12 cellular contexts compared by ENCODE assay signal in genomic region chr12:65532744-65533143, GRCh38.
DNase-seq lines count a peak whose midpoint lies in the region; ATAC-seq and TF ChIP-seq lines count a peak whose summit lies in the region.
"Had no signal": no experiment of that assay in that cellular context is flagged by ENCODE, and none has a peak within 500 bp of the region (broad histone marks: within the 10 kb centered on the region; RNA-seq: fewer than 3 reads in every experiment).

No MANE protein-coding gene starts in this region.

- H2BK120ac ChIP-seq in IMR-90 (ENCODE audit: low read depth, low read length) = peak overlapping the region; percentile 100

- POLR2A ChIA-PET in IMR-90 (lab: Charles Lee; ENCODE audit: unreplicated experiment) = interaction anchor here (2.1 kb wide), 1 partner anchor 32 kb away, joined by 5 read pairs; no protein-coding TSS in a partner anchor
- POLR2A ChIA-PET in naive thymus-derived CD8-positive, alpha-beta T cell (lab: Charles Lee) = no interaction called here

- peak overlapping the region; percentile 99 for H3K4ac ChIP-seq in IMR-90 (ENCODE audit: low read depth, low read length)

- TF ChIP-seq RAD21 in IMR-90 (IDR thresholded peaks at IDR 0.05; ENCODE audit: low read length) = no peak

- TF ChIP-seq POLR2A in IMR-90 (IDR thresholded peaks at IDR 0.05; ENCODE audit: low read depth, low read length) (no peak), thyroid gland (IDR thresholded peaks at IDR 0.05) (no peak)

- peak; percentile 69 for DNase-seq in Caki2 (ENCODE audit: low read depth)
- peak; percentile 85 for DNase-seq in IMR-90
- peak; percentile 94 for DNase-seq in astrocyte of the hippocampus (ENCODE audit: low read depth, low spot score)
- DNase-seq in activated CD4-positive, alpha-beta T cell treated with anti-CD3 and anti-CD28 coated beads, Interleukin-2, amount 50 U/mL, for 4 hours = no peak
- no peak for DNase-seq in naive thymus-derived CD8-positive, alpha-beta T cell
- no peak for DNase-seq in thyroid gland
- DNase-seq: DMS79 treated with DMSO at 0.1 percent for 48 hours, NCI-H748 treated with DMSO at 0.1 percent for 48 hours, right cardiac atrium had no signal

- peak overlapping the region; percentile 74 for H2AFZ ChIP-seq in IMR-90 (replicated peaks; ENCODE audit: low read length, poor library complexity)

- no CpG with 5 or more reads among the region's 5 CpGs for WGBS in IMR-90 (ENCODE audit: extremely low coverage in 2 of 2, insufficient read length in 1 of 2), 2 experiments
- 86 to 87% methylated on average over 5 of the region's 5 CpGs for WGBS in thyroid gland, 2 donors

- H3K36me3 ChIP-seq in IMR-90 (ENCODE audit: control insufficient read depth, insufficient read depth, low read length) = no peaks in the 10 kb centered on the region
- H3K36me3 ChIP-seq in thyroid gland = no peaks in the 10 kb centered on the region

- TF ChIP-seq CTCF in IMR-90 (conservative IDR thresholded peaks at IDR 0.05; ENCODE audit: low read depth, low read length) (no peak), nephron (IDR thresholded peaks at IDR 0.05; ENCODE audit: unreplicated experiment in 3 of 3) (no peak), thyroid gland (IDR thresholded peaks at IDR 0.05) (no peak)

- peak overlapping the region; percentile 83 for H2AK9ac ChIP-seq in IMR-90 (replicated peaks; ENCODE audit: low read depth, low read length, poor library complexity)

- H3K4me2 ChIP-seq in IMR-90 (ENCODE audit: low read depth, low read length) = peak overlapping the region; percentile 3; the same call in 1 of the 2 replicates

- H3K27me3 ChIP-seq in IMR-90 (ENCODE audit: control insufficient read depth, insufficient read depth, low read length) (no peaks in the 10 kb centered on the region), thyroid gland (no peaks in the 10 kb centered on the region)

- peak overlapping the region in 1 of 3 experiments; percentile 50 for H3K4me3 Mint-ChIP-seq in nephron
- no peak overlapping the region for H3K4me3 Mint-ChIP-seq in naive thymus-derived CD8-positive, alpha-beta T cell
- H3K4me3 Mint-ChIP-seq: stimulated activated effector memory CD8-positive, alpha-beta T cell treated with anti-CD3 and anti-CD28 coated beads, Interleukin-12 subunit alpha, Interleukin-12 subunit beta, amount 100 ng/mL, for 72 hours had no signal

- H2BK15ac ChIP-seq in IMR-90 (ENCODE audit: low read depth, low read length) = peak overlapping the region; percentile 90; the same call in 2 of the 3 replicates

- ATAC-seq in IMR-90 (ENCODE audit: low read depth) (0 out of 2 replicates have a peak, but pooled peaks have one; percentile 2), HG02798 (IDR thresholded peaks at IDR 0.05; ENCODE audit: poor library complexity, unreplicated experiment) (no peak)
- ATAC-seq in naive thymus-derived CD8-positive, alpha-beta T cell = no peak
- ATAC-seq: stimulated activated effector memory CD8-positive, alpha-beta T cell treated with anti-CD3 and anti-CD28 coated beads, Interleukin-12 subunit alpha, Interleukin-12 subunit beta, amount 100 ng/mL, for 72 hours had no signal

- H4K8ac ChIP-seq in IMR-90 (ENCODE audit: low read depth in 2 of 2, low read length in 2 of 2) = peak overlapping the region; percentile 86 to 98

- peak overlapping the region; percentile 68 for H3K18ac ChIP-seq in IMR-90 (ENCODE audit: low read depth, low read length)

- peak overlapping the region; percentile 99 for H2BK5ac ChIP-seq in IMR-90 (ENCODE audit: low read depth, low read length, poor library complexity, severe bottlenecking)

- H4K5ac ChIP-seq in IMR-90 (ENCODE audit: low read depth, low read length) = peak overlapping the region; percentile 53

- in situ Hi-C loops in Caki2 (cut with HindIII; ENCODE audit: low pct_unique_long_range_greater_than_20kb, low sequenced_read_pairs) = no loop called here
- in situ Hi-C loops in IMR-90 (cut with MboI; ENCODE audit: low sequenced_read_pairs) = no loop called here

- peaks cover 0 to 30% of the 10 kb centered on the region in 2 experiments; a peak in 2 of 4 replicates for H3K79me1 ChIP-seq in IMR-90 (ENCODE audit: low read depth in 1 of 2, low read length in 2 of 2)

- peak overlapping the region; percentile 65; the same call in 1 of the 2 replicates for H3K56ac ChIP-seq in IMR-90 (ENCODE audit: extremely low read depth, insufficient read depth, low read length)

- H3K23ac ChIP-seq in IMR-90 (ENCODE audit: low read depth, low read length) = peak overlapping the region; percentile 98

- CTCF ChIA-PET in IMR-90 (lab: Yijun Ruan, JAX) = interaction anchor here (0.6 kb wide), 2 partner anchors 101 to 205 kb away, joined by 3 to 4 read pairs; no protein-coding TSS in a partner anchor

- peak overlapping the region; percentile 99 for H2AK5ac ChIP-seq in IMR-90 (ENCODE audit: low read depth, low read length)

- H3K27ac ChIP-seq in IMR-90 (ENCODE audit: insufficient read depth, low read length) = peak overlapping the region; percentile 76
- H3K27ac ChIP-seq in thyroid gland = no peak overlapping the region

- H3K9ac ChIP-seq in IMR-90 (ENCODE audit: low read depth, low read length) = peak overlapping the region; percentile 8; the same call in 1 of the 2 replicates

- intact Hi-C loops in IMR-90 (cut with micrococcal nuclease) (no loop called here), thyroid gland (cut with DNase I) (no loop called here)

- H4K91ac ChIP-seq in IMR-90 (ENCODE audit: insufficient read depth, low read depth, low read length) = peak overlapping the region; percentile 97

- peaks cover 28% of the 10 kb centered on the region for H3K9me1 ChIP-seq in IMR-90 (ENCODE audit: insufficient read depth, low read length)

- H3K4me3 ChIP-seq in IMR-90 (ENCODE audit: insufficient read depth, low read depth, low read length) = no peak overlapping the region
- H3K4me3 ChIP-seq in thyroid gland (replicated peaks in 1 of 3) = no peak overlapping the region

- H3K4me1 Mint-ChIP-seq in nephron = peaks cover 57% of the 10 kb centered on the region
- H3K4me1 Mint-ChIP-seq in naive thymus-derived CD8-positive, alpha-beta T cell = peaks cover 0 to 4% (median 1%) of the 10 kb centered on the region in 4 donors
- H3K4me1 Mint-ChIP-seq: stimulated activated effector memory CD8-positive, alpha-beta T cell treated with anti-CD3 and anti-CD28 coated beads, Interleukin-12 subunit alpha, Interleukin-12 subunit beta, amount 100 ng/mL, for 72 hours had no signal

- dilution Hi-C loops in IMR-90 (cut with HindIII; ENCODE audit: low sequenced_read_pairs, unreplicated experiment) = no loop called here

- H3K14ac ChIP-seq in IMR-90 (replicated peaks; ENCODE audit: low read depth, low read length) = peak overlapping the region; percentile 99

- H3K9me3 ChIP-seq in IMR-90 (ENCODE audit: control insufficient read depth, insufficient read depth, low read length) = no peaks in the 10 kb centered on the region
- no peaks in the 10 kb centered on the region for H3K9me3 ChIP-seq in thyroid gland

- H3K27ac Mint-ChIP-seq in nephron = peak overlapping the region; percentile 16 to 94 (median 62)
- no peak overlapping the region for H3K27ac Mint-ChIP-seq in naive thymus-derived CD8-positive, alpha-beta T cell
- H3K27ac Mint-ChIP-seq: stimulated activated effector memory CD8-positive, alpha-beta T cell treated with anti-CD3 and anti-CD28 coated beads, Interleukin-12 subunit alpha, Interleukin-12 subunit beta, amount 100 ng/mL, for 72 hours had no signal

- no peaks in the 10 kb centered on the region for H4K20me1 ChIP-seq in IMR-90 (ENCODE audit: insufficient read depth, low read length)

- peak overlapping the region; percentile 99 for H2BK20ac ChIP-seq in IMR-90 (ENCODE audit: low read depth, low read length)

- H3K4me1 ChIP-seq in IMR-90 (ENCODE audit: control insufficient read depth, insufficient read depth, low read length) = peaks cover 44% of the 10 kb centered on the region
- H3K4me1 ChIP-seq in thyroid gland = peaks cover 13 to 15% of the 10 kb centered on the region in 2 donors

- peaks cover 10% of the 10 kb centered on the region for H3K36me3 Mint-ChIP-seq in nephron (ENCODE audit: low read depth)
- no peaks in the 10 kb centered on the region for H3K36me3 Mint-ChIP-seq in naive thymus-derived CD8-positive, alpha-beta T cell
- H3K36me3 Mint-ChIP-seq: stimulated activated effector memory CD8-positive, alpha-beta T cell treated with anti-CD3 and anti-CD28 coated beads, Interleukin-12 subunit alpha, Interleukin-12 subunit beta, amount 100 ng/mL, for 72 hours had no signal

- BruUV-seq in IMR-90 (replicated peaks; lab: Mats Ljungman, UMichigan) = no TSS peak

- H3K27me3 Mint-ChIP-seq in nephron (ENCODE audit: low read depth) = peaks cover 3% of the 10 kb centered on the region
- H3K27me3 Mint-ChIP-seq in naive thymus-derived CD8-positive, alpha-beta T cell = peaks cover 0 to 11% (median 5%) of the 10 kb centered on the region in 5 donors

- peaks cover 9% of the 10 kb centered on the region for H3K9me3 Mint-ChIP-seq in nephron
- H3K9me3 Mint-ChIP-seq in naive thymus-derived CD8-positive, alpha-beta T cell = peaks cover 0 to 4% (median under 1%) of the 10 kb centered on the region in 9 donors

TF ChIP-seq in IMR-90, 13 proteins besides CTCF, POLR2A, EP300 and RAD21:
- TF ChIP-seq CEBPB (IDR thresholded peaks at IDR 0.05; ENCODE audit: low read depth, low read length) (peak; percentile 9; the same call in 1 of the 2 replicates), BHLHE40 (IDR thresholded peaks at IDR 0.05; ENCODE audit: low read depth, low read length) (0 out of 2 replicates have a peak, but pooled peaks have one; percentile 12), FOS (IDR thresholded peaks at IDR 0.05; ENCODE audit: low read depth, low read length) (no peak), ELK1 (IDR thresholded peaks at IDR 0.05; ENCODE audit: borderline replicate concordance, low read depth, low read length) (no peak)

Comparison
In these comparisons a context has a peak if more than half of its experiments do, and no peak if none do; other contexts are left out.
1. DNase-seq: peak in Caki2 (single experiment), IMR-90 (single experiment) and astrocyte of the hippocampus (single experiment); none in activated CD4-positive, alpha-beta T cell treated with anti-CD3 and anti-CD28 coated beads, Interleukin-2, amount 50 U/mL, for 4 hours (0 of 2), naive thymus-derived CD8-positive, alpha-beta T cell (0 of 10) and thyroid gland (0 of 2).
2. H3K27ac Mint-ChIP-seq: peak in nephron (3 of 3); none in naive thymus-derived CD8-positive, alpha-beta T cell (0 of 10).